ENCODE assay signal across 2 cellular contexts in the genomic region with DNA sequence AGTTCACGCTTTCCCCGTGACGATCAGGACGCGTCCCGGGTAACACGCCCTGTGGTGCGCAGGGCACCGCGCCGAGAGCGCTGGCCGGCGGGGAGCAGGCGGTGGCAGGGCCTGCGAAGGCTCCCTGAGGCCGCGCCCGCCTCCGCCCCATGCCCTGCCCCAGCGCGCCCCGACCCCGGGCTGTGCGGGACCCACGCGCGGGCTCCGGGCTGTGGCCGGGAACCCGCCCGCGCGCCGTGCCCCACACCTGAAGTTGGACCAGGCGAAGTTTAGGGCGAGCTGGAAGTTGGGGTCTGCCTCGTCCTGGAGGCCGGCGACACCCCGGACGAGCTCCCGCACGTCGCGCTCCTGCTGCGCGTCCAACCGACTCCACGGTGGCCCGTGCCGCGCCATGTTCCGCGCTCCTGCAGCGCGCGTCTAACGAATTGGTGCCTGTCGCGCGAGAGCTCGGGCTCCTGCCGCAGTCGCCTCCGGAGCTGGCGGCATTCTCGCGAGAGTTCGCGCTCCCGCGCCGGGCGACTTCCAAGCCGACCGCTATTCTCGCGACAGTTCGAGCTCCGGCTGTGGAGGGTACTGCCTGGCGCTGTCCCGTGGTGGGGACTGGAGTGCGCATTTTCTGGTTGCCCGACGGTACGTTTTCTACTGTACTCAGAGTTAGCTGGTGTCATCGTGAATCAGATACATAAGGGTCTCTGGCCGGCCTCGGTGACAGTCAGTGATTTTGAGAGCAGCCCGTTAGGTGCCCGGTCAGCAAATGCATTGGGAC.
TF ChIP-seq lines count a peak whose summit lies in the region.

Gene TUBGCP5 (minus strand): TSS at position 419 of the 766 bp plus-strand sequence. CDS start 26 bp downstream, at position 393.

TF ChIP-seq in A549, 52 proteins besides CTCF, POLR2A, EP300 and RAD21 (continued from another document):
- no peak for TF ChIP-seq FOSL2 (IDR thresholded peaks at IDR 0.05)
- TF ChIP-seq FOSL2 (CRISPR knock-in tag; IDR thresholded peaks at IDR 0.05) = no peak
- no peak for TF ChIP-seq NR3C1 (IDR thresholded peaks at IDR 0.05)
- TF ChIP-seq MAZ (IDR thresholded peaks at IDR 0.05; ENCODE audit: borderline replicate concordance, low read depth, low read length) = no peak
- TF ChIP-seq, protein P1, sequence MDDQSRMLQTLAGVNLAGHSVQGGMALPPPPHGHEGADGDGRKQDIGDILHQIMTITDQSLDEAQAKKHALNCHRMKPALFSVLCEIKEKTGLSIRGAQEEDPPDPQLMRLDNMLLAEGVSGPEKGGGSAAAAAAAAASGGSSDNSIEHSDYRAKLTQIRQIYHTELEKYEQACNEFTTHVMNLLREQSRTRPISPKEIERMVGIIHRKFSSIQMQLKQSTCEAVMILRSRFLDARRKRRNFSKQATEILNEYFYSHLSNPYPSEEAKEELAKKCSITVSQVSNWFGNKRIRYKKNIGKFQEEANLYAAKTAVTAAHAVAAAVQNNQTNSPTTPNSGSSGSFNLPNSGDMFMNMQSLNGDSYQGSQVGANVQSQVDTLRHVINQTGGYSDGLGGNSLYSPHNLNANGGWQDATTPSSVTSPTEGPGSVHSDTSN (IDR thresholded peaks at IDR 0.05) = 0 out of 2 replicates have a peak, but pooled peaks have one; percentile 21
- TF ChIP-seq, protein P2, sequence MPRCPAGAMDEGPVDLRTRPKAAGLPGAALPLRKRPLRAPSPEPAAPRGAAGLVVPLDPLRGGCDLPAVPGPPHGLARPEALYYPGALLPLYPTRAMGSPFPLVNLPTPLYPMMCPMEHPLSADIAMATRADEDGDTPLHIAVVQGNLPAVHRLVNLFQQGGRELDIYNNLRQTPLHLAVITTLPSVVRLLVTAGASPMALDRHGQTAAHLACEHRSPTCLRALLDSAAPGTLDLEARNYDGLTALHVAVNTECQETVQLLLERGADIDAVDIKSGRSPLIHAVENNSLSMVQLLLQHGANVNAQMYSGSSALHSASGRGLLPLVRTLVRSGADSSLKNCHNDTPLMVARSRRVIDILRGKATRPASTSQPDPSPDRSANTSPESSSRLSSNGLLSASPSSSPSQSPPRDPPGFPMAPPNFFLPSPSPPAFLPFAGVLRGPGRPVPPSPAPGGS (IDR thresholded peaks at IDR 0.05) = peak; percentile 78; the same call in 2 of the 3 replicates
- TF ChIP-seq ATOH8 (CRISPR knock-in tag; IDR thresholded peaks at IDR 0.05; ENCODE audit: low read depth) = no peak
- TF ChIP-seq, protein P3, sequence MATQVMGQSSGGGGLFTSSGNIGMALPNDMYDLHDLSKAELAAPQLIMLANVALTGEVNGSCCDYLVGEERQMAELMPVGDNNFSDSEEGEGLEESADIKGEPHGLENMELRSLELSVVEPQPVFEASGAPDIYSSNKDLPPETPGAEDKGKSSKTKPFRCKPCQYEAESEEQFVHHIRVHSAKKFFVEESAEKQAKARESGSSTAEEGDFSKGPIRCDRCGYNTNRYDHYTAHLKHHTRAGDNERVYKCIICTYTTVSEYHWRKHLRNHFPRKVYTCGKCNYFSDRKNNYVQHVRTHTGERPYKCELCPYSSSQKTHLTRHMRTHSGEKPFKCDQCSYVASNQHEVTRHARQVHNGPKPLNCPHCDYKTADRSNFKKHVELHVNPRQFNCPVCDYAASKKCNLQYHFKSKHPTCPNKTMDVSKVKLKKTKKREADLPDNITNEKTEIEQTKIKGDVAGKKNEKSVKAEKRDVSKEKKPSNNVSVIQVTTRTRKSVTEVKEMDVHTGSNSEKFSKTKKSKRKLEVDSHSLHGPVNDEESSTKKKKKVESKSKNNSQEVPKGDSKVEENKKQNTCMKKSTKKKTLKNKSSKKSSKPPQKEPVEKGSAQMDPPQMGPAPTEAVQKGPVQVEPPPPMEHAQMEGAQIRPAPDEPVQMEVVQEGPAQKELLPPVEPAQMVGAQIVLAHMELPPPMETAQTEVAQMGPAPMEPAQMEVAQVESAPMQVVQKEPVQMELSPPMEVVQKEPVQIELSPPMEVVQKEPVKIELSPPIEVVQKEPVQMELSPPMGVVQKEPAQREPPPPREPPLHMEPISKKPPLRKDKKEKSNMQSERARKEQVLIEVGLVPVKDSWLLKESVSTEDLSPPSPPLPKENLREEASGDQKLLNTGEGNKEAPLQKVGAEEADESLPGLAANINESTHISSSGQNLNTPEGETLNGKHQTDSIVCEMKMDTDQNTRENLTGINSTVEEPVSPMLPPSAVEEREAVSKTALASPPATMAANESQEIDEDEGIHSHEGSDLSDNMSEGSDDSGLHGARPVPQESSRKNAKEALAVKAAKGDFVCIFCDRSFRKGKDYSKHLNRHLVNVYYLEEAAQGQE (IDR thresholded peaks at IDR 0.05) = peak; percentile 99
- peak; percentile 90 for TF ChIP-seq MAX (IDR thresholded peaks at IDR 0.05)
- peak; percentile 84 for TF ChIP-seq PHF8 (IDR thresholded peaks at IDR 0.05; ENCODE audit: borderline replicate concordance, low read depth)
- TF ChIP-seq TP53 (CRISPR knock-in tag; IDR thresholded peaks at IDR 0.05) = peak; percentile 57; the same call in 1 of the 2 replicates
- TF ChIP-seq SMC3 (IDR thresholded peaks at IDR 0.05) = no peak
- no peak for TF ChIP-seq BHLHE40 (IDR thresholded peaks at IDR 0.05; ENCODE audit: low read depth, low read length)
- peak; percentile 100 for TF ChIP-seq CHD2 (IDR thresholded peaks at IDR 0.05; ENCODE audit: low read length, partially characterized antibody)
- TF ChIP-seq, protein P4, sequence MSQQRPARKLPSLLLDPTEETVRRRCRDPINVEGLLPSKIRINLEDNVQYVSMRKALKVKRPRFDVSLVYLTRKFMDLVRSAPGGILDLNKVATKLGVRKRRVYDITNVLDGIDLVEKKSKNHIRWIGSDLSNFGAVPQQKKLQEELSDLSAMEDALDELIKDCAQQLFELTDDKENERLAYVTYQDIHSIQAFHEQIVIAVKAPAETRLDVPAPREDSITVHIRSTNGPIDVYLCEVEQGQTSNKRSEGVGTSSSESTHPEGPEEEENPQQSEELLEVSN (IDR thresholded peaks at IDR 0.05; ENCODE audit: borderline replicate concordance, low read depth) = peak; percentile 76
- TF ChIP-seq HOXB13 (CRISPR knock-in tag; IDR thresholded peaks at IDR 0.05; ENCODE audit: low read depth) = no peak
- peak; percentile 69 for TF ChIP-seq KDM5A (IDR thresholded peaks at IDR 0.05)
TF ChIP-seq in A549: peak in this region for 12.

TF ChIP-seq in K562, 482 proteins besides CTCF, POLR2A, EP300 and RAD21 (continued from another document and continues in another):
- TF ChIP-seq, protein P5, sequence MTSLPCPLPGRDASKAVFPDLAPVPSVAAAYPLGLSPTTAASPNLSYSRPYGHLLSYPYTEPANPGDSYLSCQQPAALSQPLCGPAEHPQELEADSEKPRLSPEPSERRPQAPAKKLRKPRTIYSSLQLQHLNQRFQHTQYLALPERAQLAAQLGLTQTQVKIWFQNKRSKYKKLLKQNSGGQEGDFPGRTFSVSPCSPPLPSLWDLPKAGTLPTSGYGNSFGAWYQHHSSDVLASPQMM (CRISPR knock-in tag; IDR thresholded peaks at IDR 0.05) = no peak
- TF ChIP-seq PRMT5 (CRISPR knock-in tag; IDR thresholded peaks at IDR 0.05) (no peak), MNT (conservative IDR thresholded peaks at IDR 0.05) (peak; percentile 51 to 76; a peak in 2 of 4 replicates), E2F4 (CRISPR knock-in tag; IDR thresholded peaks at IDR 0.05; ENCODE audit: low read depth) (0 out of 2 replicates have a peak, but pooled peaks have one; percentile 14), ZNF592 (IDR thresholded peaks at IDR 0.05) (no peak), TCF3 (CRISPR knock-in tag; IDR thresholded peaks at IDR 0.05) (0 out of 2 replicates have a peak, but pooled peaks have one; percentile 6), RB1 (IDR thresholded peaks at IDR 0.05; ENCODE audit: low read depth) (peak; percentile 72; the same call in 1 of the 2 replicates), GTF2F1 (IDR thresholded peaks at IDR 0.05; ENCODE audit: low read depth, low read length) (0 out of 2 replicates have a peak, but pooled peaks have one; percentile 39), SIN3B (IDR thresholded peaks at IDR 0.05; ENCODE audit: low read depth) (peak; percentile 66; the same call in 1 of the 2 replicates), TOE1 (IDR thresholded peaks at IDR 0.05; ENCODE audit: borderline replicate concordance) (no peak), TOE1 (CRISPR knock-in tag; IDR thresholded peaks at IDR 0.05; ENCODE audit: borderline replicate concordance, low read depth) (no peak), ZNF431 (CRISPR knock-in tag; IDR thresholded peaks at IDR 0.05) (no peak), MXI1 (IDR thresholded peaks at IDR 0.05; ENCODE audit: low read depth, low read length) (peak; percentile 80), SUPT5H (IDR thresholded peaks at IDR 0.05) (peak; percentile 93), PHF21A (IDR thresholded peaks at IDR 0.05; ENCODE audit: borderline replicate concordance, low read depth) (no peak), BHLHE40 (IDR thresholded peaks at IDR 0.05; ENCODE audit: low read length) (peak; percentile 74), GATAD2A (IDR thresholded peaks at IDR 0.05) (no peak), NONO (IDR thresholded peaks at IDR 0.05; ENCODE audit: low read depth in 2 of 2, low read length in 1 of 2) (peak; percentile 75 to 96), POLR2H (tag; IDR thresholded peaks at IDR 0.05; ENCODE audit: low read depth) (peak; percentile 76), HLTF (IDR thresholded peaks at IDR 0.05) (no peak), ZBTB33 (CRISPR knock-in tag; IDR thresholded peaks at IDR 0.05) (0 out of 2 replicates have a peak, but pooled peaks have one; percentile 27), ZNF140 (CRISPR knock-in tag; IDR thresholded peaks at IDR 0.05) (no peak), TSC22D4 (tag; IDR thresholded peaks at IDR 0.05) (no peak), ATF1 (CRISPR knock-in tag; IDR thresholded peaks at IDR 0.05) (no peak), ATF1 (tag; IDR thresholded peaks at IDR 0.05) (peak; percentile 37), ZNF707 (CRISPR knock-in tag; conservative IDR thresholded peaks at IDR 0.05) (no peak)
- TF ChIP-seq, protein P6, sequence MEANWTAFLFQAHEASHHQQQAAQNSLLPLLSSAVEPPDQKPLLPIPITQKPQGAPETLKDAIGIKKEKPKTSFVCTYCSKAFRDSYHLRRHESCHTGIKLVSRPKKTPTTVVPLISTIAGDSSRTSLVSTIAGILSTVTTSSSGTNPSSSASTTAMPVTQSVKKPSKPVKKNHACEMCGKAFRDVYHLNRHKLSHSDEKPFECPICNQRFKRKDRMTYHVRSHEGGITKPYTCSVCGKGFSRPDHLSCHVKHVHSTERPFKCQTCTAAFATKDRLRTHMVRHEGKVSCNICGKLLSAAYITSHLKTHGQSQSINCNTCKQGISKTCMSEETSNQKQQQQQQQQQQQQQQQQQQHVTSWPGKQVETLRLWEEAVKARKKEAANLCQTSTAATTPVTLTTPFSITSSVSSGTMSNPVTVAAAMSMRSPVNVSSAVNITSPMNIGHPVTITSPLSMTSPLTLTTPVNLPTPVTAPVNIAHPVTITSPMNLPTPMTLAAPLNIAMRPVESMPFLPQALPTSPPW (CRISPR knock-in tag; IDR thresholded peaks at IDR 0.05) = no peak; the same call in 1 of the 2 replicates
